14 cellular contexts compared by ENCODE assay signal in the genomic region with DNA sequence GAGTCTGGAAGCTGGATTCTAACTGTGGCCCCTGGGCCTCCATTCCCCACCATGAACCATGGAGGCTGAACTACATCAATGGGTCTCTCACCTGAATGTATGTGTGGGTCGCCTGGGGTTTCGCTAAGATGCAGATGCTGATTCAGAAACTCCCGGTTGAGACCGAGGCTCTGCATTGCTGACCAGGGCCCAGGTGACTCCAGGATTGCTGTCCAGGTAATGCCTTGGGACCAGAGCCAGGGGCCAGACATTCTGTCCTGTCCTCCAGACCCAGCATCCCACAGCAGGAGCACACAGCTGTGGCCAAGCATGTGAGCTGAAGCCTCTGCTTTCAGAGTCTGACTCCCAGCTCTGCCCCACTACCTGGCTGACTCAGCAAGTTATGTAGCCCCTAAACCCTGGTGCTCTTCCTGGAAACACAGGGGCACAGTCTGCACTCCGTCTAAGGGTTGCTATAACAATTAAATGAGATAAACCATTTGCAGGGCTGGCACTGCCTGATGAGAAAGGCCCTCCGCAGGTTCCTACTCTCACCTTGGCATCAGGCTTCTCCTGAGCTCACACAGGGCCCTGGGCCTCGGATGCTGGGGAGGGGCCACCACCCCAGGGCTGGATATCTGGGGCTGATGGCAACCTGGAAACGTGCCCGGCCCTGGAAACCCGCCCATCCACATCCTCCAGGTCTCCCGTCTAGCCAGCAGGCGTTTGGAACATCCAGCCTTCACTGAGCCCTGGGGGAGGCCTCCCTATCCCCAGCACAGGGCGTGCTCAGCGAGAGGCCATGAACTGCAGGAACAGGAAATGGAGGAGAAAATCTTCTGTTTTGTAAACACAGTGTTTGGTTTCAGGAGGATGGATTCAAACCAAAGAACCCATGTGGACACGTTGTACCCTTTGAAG.
A peak's percentile ranks its signal among the peaks of the same experiment; 100 is the strongest.
DNase-seq lines count a peak whose midpoint lies in the region; ATAC-seq and TF ChIP-seq lines count a peak whose summit lies in the region.
"Had no signal": no experiment of that assay in that cellular context is flagged by ENCODE, and none has a peak within 500 bp of the region (broad histone marks: within the 10 kb centered on the region; RNA-seq: fewer than 3 reads in every experiment).

No MANE protein-coding gene starts in this region.

- no peaks in the 10 kb centered on the region for H3K27me3 ChIP-seq in heart left ventricle
- H3K27me3 ChIP-seq in right atrium auricular region, result no peaks in the 10 kb centered on the region
- H3K27me3 ChIP-seq in aorta (ENCODE audit: control insufficient read depth in 1 of 2, insufficient read depth in 2 of 2, low read length in 1 of 2), result no peaks in the 10 kb centered on the region
- H3K27me3 ChIP-seq: esophagus muscularis mucosa had no signal

- H3K4me3 Mint-ChIP-seq in WTC11, result no peak overlapping the region
- H3K4me3 Mint-ChIP-seq: activated naive CD8-positive, alpha-beta T cell; CD4-positive, CD25-positive, alpha-beta regulatory T cell; T-cell had no signal

- WGBS in heart left ventricle, 4 donors, result 52 to 66% (median 61%) methylated on average over 12 to 15 of the region's 15 CpGs
- 71 to 80% methylated on average over 15 of the region's 15 CpGs for WGBS in aorta, 2 donors

- no peaks in the 10 kb centered on the region for H3K27me3 Mint-ChIP-seq in WTC11 (ENCODE audit: low read depth)
- H3K27me3 Mint-ChIP-seq: activated naive CD8-positive, alpha-beta T cell; CD4-positive, CD25-positive, alpha-beta regulatory T cell had no signal

- H3K4me1 ChIP-seq in heart left ventricle (no peaks in the 10 kb centered on the region), right atrium auricular region (no peaks in the 10 kb centered on the region), mucosa of descending colon (ENCODE audit: low read depth) (no peaks in the 10 kb centered on the region), aorta (ENCODE audit: control insufficient read depth in 1 of 2, insufficient read depth in 2 of 2, low read length in 2 of 2) (no peaks in the 10 kb centered on the region)
- H3K4me1 ChIP-seq: esophagus muscularis mucosa had no signal

- POLR2A ChIA-PET in WTC11 (lab: Charles Lee), result no interaction called here

- intact Hi-C loops in heart left ventricle (cut with DNase I), result no loop called here
- intact Hi-C loops in mucosa of descending colon (cut with DNase I, micrococcal nuclease), result no loop called here
- intact Hi-C loops in aorta (cut with DNase I), result no loop called here

- H3K27ac ChIP-seq in heart left ventricle (no peak overlapping the region), right atrium auricular region (no peak overlapping the region), aorta (ENCODE audit: low read depth in 1 of 2, low read length in 2 of 2) (no peak overlapping the region)
- H3K27ac ChIP-seq: esophagus muscularis mucosa had no signal

- H3K4me1 Mint-ChIP-seq in WTC11, result peaks cover 15% of the 10 kb centered on the region
- H3K4me1 Mint-ChIP-seq: CD4-positive, CD25-positive, alpha-beta regulatory T cell; T-cell had no signal

- ATAC-seq in heart left ventricle (peak in 1 of 4 donors; percentile 22), WTC11 (no peak), mucosa of descending colon (peak; percentile 32), aorta (ENCODE audit: low FRiP score) (no peak), HG02610 (IDR thresholded peaks at IDR 0.05; ENCODE audit: unreplicated experiment) (no peak)
- ATAC-seq: T-cell had no signal

- H3K4me3 ChIP-seq in heart left ventricle (no peak overlapping the region), right atrium auricular region (no peak overlapping the region), mucosa of descending colon (no peak overlapping the region), aorta (ENCODE audit: low read length in 2 of 2) (no peak overlapping the region)
- H3K4me3 ChIP-seq: esophagus muscularis mucosa had no signal

- peaks cover 9% of the 10 kb centered on the region for H3K36me3 Mint-ChIP-seq in WTC11
- H3K36me3 Mint-ChIP-seq: CD4-positive, CD25-positive, alpha-beta regulatory T cell had no signal

- TF ChIP-seq CTCF in heart left ventricle (IDR thresholded peaks at IDR 0.05) (no peak), right atrium auricular region (IDR thresholded peaks at IDR 0.05) (no peak), WTC11 (IDR thresholded peaks at IDR 0.05) (no peak), mucosa of descending colon (IDR thresholded peaks at IDR 0.05) (no peak)

- CTCF ChIA-PET in WTC11 (lab: Charles Lee), result no interaction called here

- no peak overlapping the region for H3K27ac Mint-ChIP-seq in WTC11
- H3K27ac Mint-ChIP-seq: activated naive CD8-positive, alpha-beta T cell; CD4-positive, CD25-positive, alpha-beta regulatory T cell; T-cell had no signal

- DNase-seq in heart left ventricle (peak in 4 of 5 donors; percentile 5 to 33 (median 14)), right atrium auricular region (ENCODE audit: low spot score) (no peak), WTC11 (ENCODE audit: low spot score) (peak; percentile 6), mucosa of descending colon (no peak), aorta (peak; percentile 32 to 46), NCI-H748 treated with DMSO at 0.1 percent for 48 hours (lab: John Stamatoyannopoulos, UW) (no peak), HUDEP-2 (lab: John Stamatoyannopoulos, UW; ENCODE audit: unreplicated experiment in 76 of 76) (no peak)
- DNase-seq: CD4-positive, CD25-positive, alpha-beta regulatory T cell; NCI-H1417 treated with DMSO at 0.1 percent for 48 hours; OCI-M1 had no signal

- TF ChIP-seq POLR2A in heart left ventricle (IDR thresholded peaks at IDR 0.05), result no peak

- H3K36me3 ChIP-seq in heart left ventricle (no peaks in the 10 kb centered on the region), right atrium auricular region (no peaks in the 10 kb centered on the region), mucosa of descending colon (ENCODE audit: low read depth) (no peaks in the 10 kb centered on the region), aorta (ENCODE audit: control insufficient read depth in 1 of 2, insufficient read depth in 2 of 2, low read length in 1 of 2) (no peaks in the 10 kb centered on the region)
- H3K36me3 ChIP-seq: esophagus muscularis mucosa had no signal

- H3K9me3 Mint-ChIP-seq in WTC11, result peaks cover 11% of the 10 kb centered on the region

- H3K9me3 ChIP-seq in heart left ventricle (peaks cover 0 to 18% (median 8%) of the 10 kb centered on the region in 12 donors), right atrium auricular region (peaks cover 0 to 10% of the 10 kb centered on the region in 2 donors), mucosa of descending colon (peaks cover 7% of the 10 kb centered on the region), aorta (ENCODE audit: control insufficient read depth, low read length) (no peaks in the 10 kb centered on the region)

TF ChIP-seq in WTC11, 78 proteins besides CTCF, POLR2A, EP300 and RAD21:
- TF ChIP-seq, protein P1, sequence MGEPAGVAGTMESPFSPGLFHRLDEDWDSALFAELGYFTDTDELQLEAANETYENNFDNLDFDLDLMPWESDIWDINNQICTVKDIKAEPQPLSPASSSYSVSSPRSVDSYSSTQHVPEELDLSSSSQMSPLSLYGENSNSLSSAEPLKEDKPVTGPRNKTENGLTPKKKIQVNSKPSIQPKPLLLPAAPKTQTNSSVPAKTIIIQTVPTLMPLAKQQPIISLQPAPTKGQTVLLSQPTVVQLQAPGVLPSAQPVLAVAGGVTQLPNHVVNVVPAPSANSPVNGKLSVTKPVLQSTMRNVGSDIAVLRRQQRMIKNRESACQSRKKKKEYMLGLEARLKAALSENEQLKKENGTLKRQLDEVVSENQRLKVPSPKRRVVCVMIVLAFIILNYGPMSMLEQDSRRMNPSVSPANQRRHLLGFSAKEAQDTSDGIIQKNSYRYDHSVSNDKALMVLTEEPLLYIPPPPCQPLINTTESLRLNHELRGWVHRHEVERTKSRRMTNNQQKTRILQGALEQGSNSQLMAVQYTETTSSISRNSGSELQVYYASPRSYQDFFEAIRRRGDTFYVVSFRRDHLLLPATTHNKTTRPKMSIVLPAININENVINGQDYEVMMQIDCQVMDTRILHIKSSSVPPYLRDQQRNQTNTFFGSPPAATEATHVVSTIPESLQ (CRISPR knock-in tag; IDR thresholded peaks at IDR 0.05), result no peak
- TF ChIP-seq, protein P2, sequence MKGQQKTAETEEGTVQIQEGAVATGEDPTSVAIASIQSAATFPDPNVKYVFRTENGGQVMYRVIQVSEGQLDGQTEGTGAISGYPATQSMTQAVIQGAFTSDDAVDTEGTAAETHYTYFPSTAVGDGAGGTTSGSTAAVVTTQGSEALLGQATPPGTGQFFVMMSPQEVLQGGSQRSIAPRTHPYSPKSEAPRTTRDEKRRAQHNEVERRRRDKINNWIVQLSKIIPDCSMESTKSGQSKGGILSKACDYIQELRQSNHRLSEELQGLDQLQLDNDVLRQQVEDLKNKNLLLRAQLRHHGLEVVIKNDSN (CRISPR knock-in tag; IDR thresholded peaks at IDR 0.05), result no peak
- TF ChIP-seq, protein P3, sequence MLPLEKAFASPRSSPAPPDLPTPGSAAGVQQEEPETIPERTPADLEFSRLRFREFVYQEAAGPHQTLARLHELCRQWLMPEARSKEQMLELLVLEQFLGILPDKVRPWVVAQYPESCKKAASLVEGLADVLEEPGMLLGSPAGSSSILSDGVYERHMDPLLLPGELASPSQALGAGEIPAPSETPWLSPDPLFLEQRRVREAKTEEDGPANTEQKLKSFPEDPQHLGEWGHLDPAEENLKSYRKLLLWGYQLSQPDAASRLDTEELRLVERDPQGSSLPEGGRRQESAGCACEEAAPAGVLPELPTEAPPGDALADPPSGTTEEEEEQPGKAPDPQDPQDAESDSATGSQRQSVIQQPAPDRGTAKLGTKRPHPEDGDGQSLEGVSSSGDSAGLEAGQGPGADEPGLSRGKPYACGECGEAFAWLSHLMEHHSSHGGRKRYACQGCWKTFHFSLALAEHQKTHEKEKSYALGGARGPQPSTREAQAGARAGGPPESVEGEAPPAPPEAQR (CRISPR knock-in tag; IDR thresholded peaks at IDR 0.05), result no peak
- TF ChIP-seq ZNF396 (CRISPR knock-in tag; IDR thresholded peaks at IDR 0.05; ENCODE audit: borderline replicate concordance), result no peak
- no peak for TF ChIP-seq EMX1 (CRISPR knock-in tag; IDR thresholded peaks at IDR 0.05)
- TF ChIP-seq CREM (CRISPR knock-in tag; IDR thresholded peaks at IDR 0.05), result no peak
- no peak for TF ChIP-seq ZNF219 (CRISPR knock-in tag; IDR thresholded peaks at IDR 0.05; ENCODE audit: borderline replicate concordance)

Comparison
In these comparisons a context has a peak if more than half of its experiments do, and no peak if none do; other contexts are left out.
1. DNase-seq: peak in heart left ventricle (4 of 5), WTC11 (single experiment) and aorta (2 of 2); none in right atrium auricular region (single experiment), mucosa of descending colon (0 of 3), NCI-H748 treated with DMSO at 0.1 percent for 48 hours (single experiment) and HUDEP-2 (0 of 76).